Comparison of ENCODE assay signal across 28 cellular contexts in the genomic region with DNA sequence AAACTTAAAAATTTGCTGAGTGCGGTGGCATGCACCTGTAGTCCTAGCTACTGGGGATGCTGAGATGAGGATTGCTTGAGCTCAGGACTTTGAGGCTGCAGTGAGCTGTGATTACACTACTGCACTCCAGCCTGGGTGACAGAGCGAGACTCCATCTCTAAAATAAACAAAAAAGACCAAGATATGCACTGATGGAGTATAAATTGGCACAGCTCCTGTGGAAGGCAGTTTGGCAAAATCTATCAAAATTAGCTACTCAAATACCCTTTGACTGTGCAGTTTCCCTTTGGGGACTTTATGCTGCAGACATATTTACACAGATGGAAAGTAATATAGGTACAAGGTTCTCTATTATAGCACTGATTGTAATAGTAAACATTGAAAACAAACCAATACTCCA. TPM values are rescaled to one million over a fixed set of nuclear protein-coding genes. Genes with fewer than 3 reads are reported as not detected.
"Had no signal": no experiment of that assay in that cellular context is flagged by ENCODE, and none has a peak within 500 bp of the region (broad histone marks: within the 10 kb centered on the region; RNA-seq: fewer than 3 reads in every experiment).

No MANE protein-coding gene starts in this region.

- DNase-seq: IMR-90, Karpas-422, KG1, MV-4-11, NCI-H1048, NCI-H1105, NCI-H1417, NCI-H1436 treated with DMSO at 0.1 percent for 48 hours, NCI-H1694, NCI-H187 treated with DMSO at 0.1 percent for 48 hours, NCI-H2029 treated with DMSO at 0.1 percent for 48 hours, NCI-H2171, NCI-H226, NCI-H446, NCI-H510A, NCI-H524 treated with DMSO at 0.1 percent for 48 hours, NCI-H82, PC-3, SHP77 treated with DMSO at 0.1 percent for 48 hours, SJCRH30, T-helper 1 cell, T-helper 17 cell had no signal

- H3K27me3 ChIP-seq: SJCRH30 had no signal

- H3K27ac ChIP-seq: SJCRH30 had no signal

- H3K4me3 ChIP-seq: SJCRH30 had no signal

- H3K36me3 ChIP-seq: SJCRH30 had no signal

- H3K9me3 ChIP-seq: SJCRH30 had no signal

- ATAC-seq: Panc1, PC-3, Right ventricle myocardium inferior, SK-N-SH treated with all-trans-retinoic acid at 6 μM for 48 hours, T-helper 17 cell had no signal

RNA-seq across cellular contexts. Expression of a gene that starts 19.8 kb away (rescaled TPM):
- total RNA-seq: HT-29, IMR-90, MCF 10A, PC-3, RPMI7951, T-helper 17 cell had no signal
